Comparison of ENCODE assay signal across 20 cellular contexts in the genomic region with DNA sequence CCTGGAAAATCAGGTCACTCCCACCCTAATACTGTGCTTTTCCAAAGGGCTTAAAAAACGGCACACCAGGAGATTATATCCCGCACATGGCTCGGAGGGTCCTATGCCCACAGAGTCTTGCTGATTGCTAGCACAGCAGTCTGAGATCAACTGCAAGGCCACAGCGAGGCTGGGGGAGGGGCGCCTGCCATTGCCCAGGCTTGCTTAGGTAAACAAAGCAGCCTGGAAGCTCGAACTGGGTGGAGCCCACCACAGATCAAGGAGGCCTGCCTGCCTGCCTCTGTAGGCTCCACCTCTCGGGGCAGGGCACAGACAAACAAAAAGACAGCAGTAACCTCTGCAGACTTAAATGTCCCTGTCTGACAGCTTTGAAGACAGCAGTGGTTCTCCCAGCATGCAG. TPM values are rescaled to one million over a fixed set of nuclear protein-coding genes. Genes with fewer than 3 reads are reported as not detected.
"Had no signal": no experiment of that assay in that cellular context is flagged by ENCODE, and none has a peak within 500 bp of the region (broad histone marks: within the 10 kb centered on the region; RNA-seq: fewer than 3 reads in every experiment).

No MANE protein-coding gene starts in this region.

RNA-seq across cellular contexts. Expression of a gene that starts 26.3 kb away (rescaled TPM):
- total RNA-seq: activated B cell treated with CpG ODN at 0.5 μM for 24 hours; activated CD4-positive, alpha-beta memory T cell treated with anti-CD3 and anti-CD28 coated beads for 36 hours; activated CD4-positive, alpha-beta T cell treated with anti-CD3 and anti-CD28 coated beads, Interleukin-2, amount 10 ng/mL, durations not matched to agents 24 days and 14 days; activated CD8-positive, alpha-beta memory T cell treated with anti-CD3 and anti-CD28 coated beads for 36 hours; activated CD8-positive, alpha-beta T cell treated with anti-CD3 and anti-CD28 coated beads for 36 hours; activated naive CD4-positive, alpha-beta T cell treated with anti-CD3 and anti-CD28 coated beads for 36 hours; activated naive CD4-positive, alpha-beta T cell treated with anti-CD3 and anti-CD28 coated beads, Interleukin-2, amount 50 U/mL, for 72 hours; activated naive CD8-positive, alpha-beta T cell treated with anti-CD3 and anti-CD28 coated beads for 36 hours; activated T-cell treated with anti-CD3 and anti-CD28 coated beads, Interleukin-2, amount 50 U/mL, for 72 hours; activated T-helper 1 cell treated with anti-CD3 and anti-CD28 coated beads, Interleukin-12 subunit alpha, Interleukin-12 subunit beta, Interleukin-2, Interleukin-4 antibody, amounts not matched to agents 30 ng/mL and 10 ng/mL and 1 ng/mL, durations not matched to agents 14 hours and 24 hours and 36 hours; adrenal gland; aorta; astrocyte; breast epithelium; cardiac septum; cerebellum; T-helper 17 cell; T-helper 2 cell treated with Interferon-gamma antibody and Interleukin-4, amounts not matched to agents 100 ng/mL and 5 ng/mL, for 36 hours had no signal
- polyA plus RNA-seq: aorta had no signal

RNA-seq across cellular contexts. Expression of a gene that starts 38.0 kb away (rescaled TPM):
- total RNA-seq: activated B cell treated with CpG ODN at 0.5 μM for 24 hours; activated CD4-positive, alpha-beta T cell treated with anti-CD3 and anti-CD28 coated beads, Interleukin-2, amount 10 ng/mL, durations not matched to agents 24 days and 14 days; activated CD8-positive, alpha-beta memory T cell treated with anti-CD3 and anti-CD28 coated beads for 36 hours; activated CD8-positive, alpha-beta T cell treated with anti-CD3 and anti-CD28 coated beads for 36 hours; activated naive CD4-positive, alpha-beta T cell treated with anti-CD3 and anti-CD28 coated beads for 36 hours; activated T-cell treated with anti-CD3 and anti-CD28 coated beads, Interleukin-2, amount 50 U/mL, for 4 hours; activated T-cell treated with anti-CD3 and anti-CD28 coated beads, Interleukin-2, amount 50 U/mL, for 72 hours; adrenal gland; astrocyte; body of pancreas had no signal
- polyA plus RNA-seq: adrenal gland, aorta had no signal
